Comparison of ENCODE assay signal across 17 cellular contexts in the genomic region with DNA sequence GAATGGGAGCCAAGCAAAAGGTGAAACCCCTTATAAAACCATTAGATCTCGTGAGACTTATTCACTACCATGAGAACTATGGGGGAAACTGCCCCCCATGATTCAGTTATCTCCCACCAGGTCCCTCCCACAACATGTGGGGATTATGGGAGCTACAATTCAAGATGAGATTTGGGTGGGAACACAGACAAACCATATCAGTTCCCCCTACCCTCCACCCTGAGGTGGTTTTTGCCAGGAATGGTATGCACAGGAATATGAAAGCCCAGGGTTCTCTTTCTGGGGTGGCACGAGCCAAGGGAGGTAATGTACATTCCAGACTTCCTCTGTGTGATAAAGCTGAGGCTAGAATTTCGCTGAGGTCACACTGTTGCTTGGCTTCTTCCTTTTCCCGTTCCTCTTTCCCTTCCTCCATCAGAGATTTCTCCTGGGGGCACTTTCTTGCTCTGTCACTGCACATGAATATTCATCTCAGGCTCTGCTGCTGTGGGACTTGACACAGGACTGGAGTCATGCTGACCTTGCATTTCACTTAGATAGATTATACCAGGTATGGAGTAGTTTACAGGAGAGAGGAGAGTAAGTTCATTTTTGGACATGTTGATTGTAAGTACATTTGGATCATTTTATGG.
A peak's percentile ranks its signal among the peaks of the same experiment; 100 is the strongest.
DNase-seq lines count a peak whose midpoint lies in the region; ATAC-seq, FAIRE-seq and TF ChIP-seq lines count a peak whose summit lies in the region.
"Had no signal": no experiment of that assay in that cellular context is flagged by ENCODE, and none has a peak within 500 bp of the region (broad histone marks: within the 10 kb centered on the region; RNA-seq: fewer than 3 reads in every experiment).

No MANE protein-coding gene starts in this region.

- H2AFZ ChIP-seq in OCI-LY7 (ENCODE audit: low read length), result peak overlapping the region; percentile 13; the same call in 1 of the 2 replicates
- H2AFZ ChIP-seq in H1 (ENCODE audit: low read length), result no peak overlapping the region
- no peak overlapping the region for H2AFZ ChIP-seq in HepG2 (ENCODE audit: low read length)

- no peaks in the 10 kb centered on the region for H3K27me3 ChIP-seq in A673 (replicated peaks; ENCODE audit: insufficient read depth, low read depth, low read length, poor library complexity)
- no peaks in the 10 kb centered on the region for H3K27me3 ChIP-seq in H1 (replicated peaks in 1 of 4; ENCODE audit: control insufficient read depth in 3 of 4, extremely low read depth in 1 of 4, insufficient read depth in 3 of 4, low read length in 3 of 4)
- no peaks in the 10 kb centered on the region for H3K27me3 ChIP-seq in HepG2 (ENCODE audit: control insufficient read depth in 1 of 2, insufficient read depth in 2 of 2, low read length in 2 of 2)
- H3K27me3 ChIP-seq: BE2C had no signal

- H4K8ac ChIP-seq in H1 (ENCODE audit: extremely low read depth, insufficient read depth, low read length), result no peak overlapping the region

- no peak overlapping the region for H2BK15ac ChIP-seq in H1 (ENCODE audit: low read length)

- TF ChIP-seq RAD21 in H1 (IDR thresholded peaks at IDR 0.05 in 1 of 2, conservative IDR thresholded peaks at IDR 0.05 in 1 of 2; ENCODE audit: low read depth in 2 of 2, low read length in 2 of 2), result no peak
- no peak for TF ChIP-seq RAD21 in HepG2 (CRISPR knock-in tag; IDR thresholded peaks at IDR 0.05)

- H2BK5ac ChIP-seq in H1 (ENCODE audit: low read depth, low read length), result no peak overlapping the region

- H3K79me1 ChIP-seq in H1 (ENCODE audit: low read depth, low read length), result no peaks in the 10 kb centered on the region

- H3K79me2 ChIP-seq in OCI-LY7 (ENCODE audit: insufficient read depth, low read depth, low read length) (no peaks in the 10 kb centered on the region), H1 (ENCODE audit: control insufficient read depth in 1 of 2, insufficient read depth in 2 of 2, low read length in 2 of 2) (no peaks in the 10 kb centered on the region), HepG2 (ENCODE audit: insufficient read depth, low read length) (no peaks in the 10 kb centered on the region)

- no peak overlapping the region for H2AK5ac ChIP-seq in H1 (ENCODE audit: low read depth, low read length)

- peak; percentile 43 for DNase-seq in A673 (ENCODE audit: low spot score)
- no peak for DNase-seq in OCI-LY7 (ENCODE audit: low spot score)
- DNase-seq in H1 (ENCODE audit: low read depth in 1 of 2, low spot score in 2 of 2), result no peak
- no peak for DNase-seq in HepG2 (ENCODE audit: low spot score)
- no peak for DNase-seq in HFFc6
- no peak for DNase-seq in activated T-cell treated with anti-CD3 and anti-CD28 coated beads, Interleukin-2, amount 50 U/mL, for 1 hour
- DNase-seq in retina, result no peak
- DNase-seq: BE2C; Caco-2; CD8-positive, alpha-beta T cell; DND-41; GDM1; H9; KG1 had no signal

- TF ChIP-seq POLR2A in H1 (IDR thresholded peaks at IDR 0.05; ENCODE audit: control extremely low read depth in 1 of 2, low read depth in 2 of 2, low read length in 2 of 2) (no peak), HepG2 (IDR thresholded peaks at IDR 0.05; ENCODE audit: insufficient read depth in 1 of 2, low read depth in 2 of 2, low read length in 2 of 2) (no peak)

- H3K9me3 Mint-ChIP-seq in HFFc6, result peaks cover 57% of the 10 kb centered on the region
- H3K9me3 Mint-ChIP-seq: H9 had no signal

- no peak overlapping the region for H4K91ac ChIP-seq in H1 (replicated peaks; ENCODE audit: insufficient read length, low read length)

- no peak overlapping the region for H2BK20ac ChIP-seq in H1 (ENCODE audit: low read length)

- H4K5ac ChIP-seq in H1 (ENCODE audit: insufficient read length, low read depth, low read length), result no peak overlapping the region

- H4K20me1 ChIP-seq in OCI-LY7 (ENCODE audit: insufficient read depth, low read length) (no peaks in the 10 kb centered on the region), H1 (replicated peaks in 1 of 2; ENCODE audit: control insufficient read depth in 1 of 2, insufficient read depth in 2 of 2, low read length in 2 of 2) (peaks cover 0 to 1% of the 10 kb centered on the region in 2 experiments), HepG2 (ENCODE audit: insufficient read depth, low read length) (no peaks in the 10 kb centered on the region)

- no peaks in the 10 kb centered on the region for H3K36me3 ChIP-seq in A673 (ENCODE audit: insufficient read depth, low read length, poor library complexity, severe bottlenecking)
- H3K36me3 ChIP-seq in OCI-LY7 (ENCODE audit: insufficient read depth, low read length), result peaks cover 19% of the 10 kb centered on the region; the same call in 1 of the 2 replicates
- no peaks in the 10 kb centered on the region for H3K36me3 ChIP-seq in H1 (ENCODE audit: control insufficient read depth in 2 of 4, insufficient read depth in 4 of 4, low read length in 3 of 4)
- no peaks in the 10 kb centered on the region for H3K36me3 ChIP-seq in HepG2 (replicated peaks in 1 of 2; ENCODE audit: control insufficient read depth in 1 of 2, insufficient read depth in 2 of 2, low read length in 2 of 2)
- H3K36me3 ChIP-seq: BE2C had no signal

- no peaks in the 10 kb centered on the region for H3K23me2 ChIP-seq in H1 (ENCODE audit: low read depth, low read length)

- FAIRE-seq in H1 (lab: Jason Lieb, UNC) (no peak), HepG2 (lab: Jason Lieb, UNC) (no peak)

- no peaks in the 10 kb centered on the region for H3K9me3 ChIP-seq in A673 (ENCODE audit: low read depth, low read length, poor library complexity, severe bottlenecking)
- peaks cover 23% of the 10 kb centered on the region for H3K9me3 ChIP-seq in OCI-LY7 (ENCODE audit: low read length)
- no peaks in the 10 kb centered on the region for H3K9me3 ChIP-seq in H1 (ENCODE audit: insufficient read depth in 2 of 2, low read depth in 1 of 2, low read length in 1 of 2)
- peaks cover 19% of the 10 kb centered on the region for H3K9me3 ChIP-seq in HepG2 (ENCODE audit: low read length)
- H3K9me3 ChIP-seq: BE2C, Caco-2 had no signal

- H3K23ac ChIP-seq in H1 (ENCODE audit: insufficient read length), result no peak overlapping the region

- H3K9me2 ChIP-seq in OCI-LY7 (ENCODE audit: insufficient read depth, low read length), result no peaks in the 10 kb centered on the region

- no peak overlapping the region for H3K18ac ChIP-seq in H1 (ENCODE audit: extremely low read depth, low read length)

- TF ChIP-seq EP300 in H1 (IDR thresholded peaks at IDR 0.05; ENCODE audit: borderline replicate concordance in 1 of 2, low read depth in 2 of 2, low read length in 2 of 2) (no peak), HepG2 (IDR thresholded peaks at IDR 0.05; ENCODE audit: low read depth in 2 of 2, low read length in 2 of 2) (no peak), HepG2 (CRISPR knock-in tag; IDR thresholded peaks at IDR 0.05; ENCODE audit: borderline replicate concordance) (no peak)

- H3K4me1 ChIP-seq in A673 (ENCODE audit: insufficient read depth, low read length, poor library complexity, severe bottlenecking), result peaks cover 9% of the 10 kb centered on the region
- no peaks in the 10 kb centered on the region for H3K4me1 ChIP-seq in OCI-LY7 (ENCODE audit: insufficient read depth, low read length, poor library complexity, severe bottlenecking)
- H3K4me1 ChIP-seq in H1 (replicated peaks in 1 of 4; ENCODE audit: control insufficient read depth in 3 of 4, insufficient read depth in 4 of 4, low read length in 3 of 4), result no peaks in the 10 kb centered on the region
- no peaks in the 10 kb centered on the region for H3K4me1 ChIP-seq in HepG2 (ENCODE audit: insufficient read depth, low read length)
- H3K4me1 ChIP-seq: BE2C, Caco-2 had no signal

- H3K4me3 ChIP-seq in A673 (ENCODE audit: low read depth, low read length, poor library complexity, severe bottlenecking) (no peak overlapping the region), OCI-LY7 (ENCODE audit: low read depth, low read length, poor library complexity, severe bottlenecking) (no peak overlapping the region), H1 (ENCODE audit: extremely low read depth in 1 of 4, insufficient read depth in 2 of 4, low read depth in 3 of 4, low read length in 4 of 4) (no peak overlapping the region), HepG2 (replicated peaks in 1 of 3; ENCODE audit: insufficient read depth in 1 of 3, low read depth in 2 of 3, low read length in 3 of 3) (no peak overlapping the region)

- H3K9ac ChIP-seq in H1 (replicated peaks in 1 of 4; ENCODE audit: extremely low read depth in 1 of 4, low read depth in 3 of 4, low read length in 3 of 4) (no peak overlapping the region), HepG2 (ENCODE audit: insufficient read depth, low read depth, low read length) (no peak overlapping the region)

- no peak overlapping the region for H3K56ac ChIP-seq in H1 (replicated peaks; ENCODE audit: insufficient read length, low read depth, low read length)

- H2BK12ac ChIP-seq in H1 (ENCODE audit: low read depth, low read length), result no peak overlapping the region

- POLR2A ChIA-PET in A673 (lab: Charles Lee; ENCODE audit: low non-redundant PET), result no interaction called here
- POLR2A ChIA-PET in OCI-LY7 (lab: Charles Lee), result interaction anchor here (0.6 to 1.7 kb wide), 3 partner anchors 8 to 923 kb away, joined by 3 read pairs; no protein-coding TSS in a partner anchor
- POLR2A ChIA-PET in H1 (lab: Charles Lee; ENCODE audit: partially characterized antibody), result no interaction called here
- POLR2A ChIA-PET in HepG2 (lab: Yijun Ruan, JAX), result no interaction called here

- no peak overlapping the region for H3K27ac ChIP-seq in A673 (ENCODE audit: low read depth, low read length, poor library complexity, severe bottlenecking)
- H3K27ac ChIP-seq in OCI-LY7 (ENCODE audit: low read depth, low read length, poor library complexity, severe bottlenecking), result no peak overlapping the region
- H3K27ac ChIP-seq in H1 (ENCODE audit: low read depth, low read length), result no peak overlapping the region
- H3K27ac ChIP-seq in HepG2 (ENCODE audit: extremely low read length, insufficient read depth, low read length), result no peak overlapping the region
- H3K27ac ChIP-seq: HL-60 had no signal

- no peak overlapping the region for H3K4me3 Mint-ChIP-seq in HFFc6
- H3K4me3 Mint-ChIP-seq: CD14-positive monocyte; CD8-positive, alpha-beta T cell; H9 had no signal

- H3K14ac ChIP-seq in H1 (ENCODE audit: insufficient read length), result peak overlapping the region; percentile 23

- no peak overlapping the region for H3K4me2 ChIP-seq in OCI-LY7 (ENCODE audit: low read length)
- H3K4me2 ChIP-seq in H1 (ENCODE audit: insufficient read depth in 1 of 2, low read depth in 2 of 2, low read length in 2 of 2), result no peak overlapping the region
- no peak overlapping the region for H3K4me2 ChIP-seq in HepG2 (ENCODE audit: low read depth, low read length)

- in situ Hi-C loops in HepG2 (cut with HindIII; ENCODE audit: extremely low pct_ligation_motif_present, low pct_unique_long_range_greater_than_20kb), result no loop called here

- BruUV-seq in A673 (replicated peaks; lab: Mats Ljungman, UMichigan) (no TSS peak), OCI-LY7 (replicated peaks; lab: Mats Ljungman, UMichigan) (no TSS peak), HepG2 (replicated peaks; lab: Mats Ljungman, UMichigan) (no TSS peak)

- H2BK120ac ChIP-seq in H1 (replicated peaks; ENCODE audit: low read depth, low read length), result no peak overlapping the region

- H3K27me3 Mint-ChIP-seq in HFFc6 (ENCODE audit: insufficient read depth), result peaks cover 1% of the 10 kb centered on the region

- no peak overlapping the region for H3K4ac ChIP-seq in H1 (replicated peaks; ENCODE audit: insufficient read length, low read depth, low read length)

- CTCF ChIA-PET in A673 (lab: Charles Lee), result no interaction called here
- CTCF ChIA-PET in OCI-LY7 (lab: Charles Lee; ENCODE audit: unreplicated experiment), result no interaction called here
- CTCF ChIA-PET in H1 (lab: Charles Lee; ENCODE audit: partially characterized antibody), result no interaction called here
- CTCF ChIA-PET in HepG2 (lab: Yijun Ruan, JAX; ENCODE audit: low intra/inter-chr PET ratio, low total read pairs), result no interaction called here

- H3K27ac Mint-ChIP-seq in HFFc6, result no peak overlapping the region
- H3K27ac Mint-ChIP-seq: CD14-positive monocyte; CD8-positive, alpha-beta T cell had no signal

- intact Hi-C loops in A673 (cut with micrococcal nuclease; ENCODE audit: unreplicated experiment) (no loop called here), OCI-LY7 (cut with micrococcal nuclease; ENCODE audit: unreplicated experiment) (no loop called here), HepG2 (cut with micrococcal nuclease; ENCODE audit: unreplicated experiment) (no loop called here)

- TF ChIP-seq CTCF in A673 (conservative IDR thresholded peaks at IDR 0.05; ENCODE audit: low read depth, low read length) (no peak), OCI-LY7 (conservative IDR thresholded peaks at IDR 0.05; ENCODE audit: low read length) (no peak), H1 (IDR thresholded peaks at IDR 0.05; ENCODE audit: control extremely low read depth in 1 of 3, insufficient read depth in 1 of 3, low read depth in 1 of 3, low read length in 3 of 3) (no peak), HepG2 (CRISPR knock-in tag; IDR thresholded peaks at IDR 0.05) (no peak), HFFc6 (IDR thresholded peaks at IDR 0.05) (no peak)

- ATAC-seq in HepG2 (no peak), GM18520 (IDR thresholded peaks at IDR 0.05; ENCODE audit: unreplicated experiment) (no peak)
- ATAC-seq: CD8-positive, alpha-beta T cell had no signal

- WGBS in H1 (ENCODE audit: extremely low coverage in 1 of 2, insufficient coverage in 1 of 2, insufficient read length in 1 of 2, insufficient replicate concordance in 2 of 2, low coverage in 1 of 2, low lambda C conversion rate in 2 of 2, missing lambda C conversion rate in 1 of 2), 2 experiments, result 87% methylated on average over 4 of the region's 4 CpGs; no CpG with 5 or more reads in 1 of the 2 experiments
- WGBS in HepG2 (ENCODE audit: low lambda C conversion rate), result 3% methylated on average over 4 of the region's 4 CpGs

- no peaks in the 10 kb centered on the region for H3K4me1 Mint-ChIP-seq in HFFc6 (ENCODE audit: low read depth)
- H3K4me1 Mint-ChIP-seq: CD14-positive monocyte had no signal

- no peaks in the 10 kb centered on the region; the same call in 1 of the 2 replicates for H3K36me3 Mint-ChIP-seq in HFFc6 (ENCODE audit: low read depth)
- H3K36me3 Mint-ChIP-seq: CD14-positive monocyte; CD8-positive, alpha-beta T cell had no signal
